ENCODE assay signal across 8 cellular contexts in the genomic region with DNA sequence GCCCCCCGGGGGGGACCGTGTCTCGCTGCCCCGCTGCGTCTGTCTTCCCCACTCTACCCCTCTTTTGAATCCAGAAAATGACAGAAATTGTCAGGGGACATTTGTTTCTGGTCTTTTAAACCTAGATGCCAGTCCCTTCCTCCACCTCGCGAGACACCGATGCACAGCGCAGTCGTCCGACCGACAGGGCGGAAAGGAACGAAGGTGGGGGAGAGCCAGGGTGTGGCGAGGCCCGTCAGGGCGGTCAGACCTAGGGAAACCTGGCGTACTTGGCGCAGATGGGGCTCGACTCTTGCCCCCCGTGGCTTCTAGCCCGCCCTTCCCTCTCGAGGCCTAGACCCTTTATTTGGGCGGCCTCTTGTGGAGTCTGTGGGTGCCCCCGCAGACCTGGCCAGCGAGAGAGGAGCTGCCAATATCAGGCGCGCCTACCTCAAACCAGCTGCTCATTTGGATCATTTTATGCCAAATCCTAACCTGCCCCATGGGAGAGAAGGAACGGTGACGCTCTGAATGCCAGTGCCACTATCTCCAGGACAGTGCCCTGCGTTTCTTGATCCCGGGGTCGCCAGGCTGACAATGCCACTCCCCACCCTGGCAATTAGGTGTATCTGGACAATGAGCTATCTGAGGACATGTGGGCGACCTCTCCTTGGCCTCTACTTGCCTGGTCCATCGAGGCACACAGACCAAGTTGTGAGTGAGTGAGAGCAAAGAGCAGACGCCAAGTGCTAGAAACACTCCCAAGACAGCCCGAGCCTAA. TPM values are rescaled to one million over a fixed set of nuclear protein-coding genes. Genes with fewer than 3 reads are reported as not detected.
DNase-seq lines count a peak whose midpoint lies in the region; ATAC-seq and TF ChIP-seq lines count a peak whose summit lies in the region.

No MANE protein-coding gene starts in this region.

- H3K4me3 ChIP-seq in OCI-LY3 (ENCODE audit: low read length): peak overlapping the region; percentile 71

- TF ChIP-seq CTCF in OCI-LY3 (IDR thresholded peaks at IDR 0.05; ENCODE audit: low read depth, low read length) (no peak), endothelial cell (IDR thresholded peaks at IDR 0.05; ENCODE audit: unreplicated experiment) (no peak)

- H3K9me3 Mint-ChIP-seq in endothelial cell (ENCODE audit: unreplicated experiment): no peaks in the 10 kb centered on the region
- no peaks in the 10 kb centered on the region for H3K9me3 Mint-ChIP-seq in naive thymus-derived CD8-positive, alpha-beta T cell

- peaks cover 15% of the 10 kb centered on the region for H3K27me3 Mint-ChIP-seq in endothelial cell (ENCODE audit: unreplicated experiment)
- peaks cover 21 to 59% (median 35%) of the 10 kb centered on the region in 5 donors for H3K27me3 Mint-ChIP-seq in naive thymus-derived CD8-positive, alpha-beta T cell

- H3K4me1 ChIP-seq in OCI-LY3 (ENCODE audit: low read length): no peaks in the 10 kb centered on the region

- peak overlapping the region; percentile 67 for H3K4me2 ChIP-seq in OCI-LY3 (ENCODE audit: low read length)

- H3K27ac Mint-ChIP-seq in endothelial cell (ENCODE audit: unreplicated experiment): no peak overlapping the region
- H3K27ac Mint-ChIP-seq in naive thymus-derived CD8-positive, alpha-beta T cell: no peak overlapping the region

- H4K20me1 ChIP-seq in OCI-LY3 (ENCODE audit: insufficient read depth, low read length): no peaks in the 10 kb centered on the region

- H3K9ac ChIP-seq in OCI-LY3 (ENCODE audit: low read length): 0 out of 2 replicates have a peak overlapping the region, but pooled peaks have one; percentile 9

- H3K79me2 ChIP-seq in OCI-LY3 (ENCODE audit: low read length): no peaks in the 10 kb centered on the region

- ATAC-seq in naive thymus-derived CD8-positive, alpha-beta T cell: no peak
- no peak for ATAC-seq in GM18861 (IDR thresholded peaks at IDR 0.05; ENCODE audit: unreplicated experiment)

- H3K36me3 ChIP-seq in OCI-LY3 (replicated peaks; ENCODE audit: low read depth, low read length): no peaks in the 10 kb centered on the region

- in situ Hi-C loops in G401 (cut with HindIII; ENCODE audit: low sequenced_read_pairs): no loop called here
- in situ Hi-C loops in ACHN (cut with HindIII; ENCODE audit: low pct_ligation_motif_present, low pct_unique_long_range_greater_than_20kb, low sequenced_read_pairs): no loop called here

- H3K4me1 Mint-ChIP-seq in endothelial cell (ENCODE audit: unreplicated experiment): peaks cover 3% of the 10 kb centered on the region
- H3K4me1 Mint-ChIP-seq in naive thymus-derived CD8-positive, alpha-beta T cell: peaks cover 3 to 15% (median 6%) of the 10 kb centered on the region in 4 donors

- POLR2A ChIA-PET in naive thymus-derived CD8-positive, alpha-beta T cell (lab: Charles Lee): no interaction called here

- H3K36me3 Mint-ChIP-seq in endothelial cell (ENCODE audit: low read depth, unreplicated experiment): no peaks in the 10 kb centered on the region
- no peaks in the 10 kb centered on the region for H3K36me3 Mint-ChIP-seq in naive thymus-derived CD8-positive, alpha-beta T cell

- no peaks in the 10 kb centered on the region for H3K9me3 ChIP-seq in OCI-LY3 (ENCODE audit: insufficient read depth, low read length)

- DNase-seq in G401 (ENCODE audit: low spot score): peak; percentile 52
- peak; percentile 23 for DNase-seq in endothelial cell (ENCODE audit: low spot score)
- no peak for DNase-seq in naive thymus-derived CD8-positive, alpha-beta T cell
- DNase-seq in GF-D8 (lab: John Stamatoyannopoulos, UW): no peak
- no peak for DNase-seq in ACHN
- no peak for DNase-seq in hepatic stellate cell (ENCODE audit: low spot score)

- H3K27ac ChIP-seq in OCI-LY3 (ENCODE audit: low read length): no peak overlapping the region

- H2AFZ ChIP-seq in OCI-LY3 (ENCODE audit: low read depth, low read length): no peak overlapping the region

- H3K27me3 ChIP-seq in OCI-LY3 (ENCODE audit: low read depth, low read length): peaks cover 14% of the 10 kb centered on the region

- peak overlapping the region; percentile 92 for H3K4me3 Mint-ChIP-seq in endothelial cell (ENCODE audit: unreplicated experiment)
- peak overlapping the region in 7 of 10 donors; percentile 38 to 67 (median 55) for H3K4me3 Mint-ChIP-seq in naive thymus-derived CD8-positive, alpha-beta T cell

RNA-seq across cellular contexts. Expression of a gene that starts 0.5 kb away (rescaled TPM):
- 2.5 and 4.3 TPM in 2 replicates for total RNA-seq in G401 (2014; rRNA removed; shearing (Covaris generic))
- 3.9 TPM for total RNA-seq in endothelial cell (ENCODE audit: unreplicated experiment)
- not detected for total RNA-seq in naive thymus-derived CD8-positive, alpha-beta T cell
- under 1 TPM; 0.25 to 0.38 (median 0.28) TPM for polyA plus RNA-seq in naive thymus-derived CD8-positive, alpha-beta T cell

Comparison
In these comparisons a context has a peak if more than half of its experiments do, and no peak if none do; other contexts are left out.
1. DNase-seq: peak in G401 (single experiment) and endothelial cell (single experiment); none in naive thymus-derived CD8-positive, alpha-beta T cell (0 of 10), GF-D8 (single experiment), ACHN (single experiment) and hepatic stellate cell (single experiment).